ENCODE assay signal across 8 cellular contexts in the genomic region with DNA sequence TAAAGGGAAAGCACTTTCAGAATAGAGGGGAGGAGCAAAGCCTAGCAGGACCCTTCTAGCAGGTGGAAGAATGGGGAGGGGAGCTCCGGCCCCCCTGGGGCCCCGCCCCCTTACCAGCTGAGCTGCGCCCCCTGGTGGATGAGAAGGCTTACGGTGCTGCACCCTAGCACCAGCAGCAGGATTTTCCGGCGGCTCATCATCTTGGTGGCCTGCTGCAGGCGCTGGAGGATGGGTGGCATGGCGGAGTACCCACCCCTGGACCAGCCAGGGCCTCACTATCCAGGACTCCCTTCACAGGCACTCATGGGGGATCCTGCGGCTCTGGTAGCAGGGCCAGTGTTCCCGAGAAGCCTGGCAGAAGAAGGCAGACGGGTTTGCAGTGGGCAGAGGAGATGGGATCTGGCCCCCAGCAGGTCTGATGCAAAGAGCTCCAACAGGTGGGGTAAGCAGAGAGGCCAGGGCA. TPM values are rescaled to one million over a fixed set of nuclear protein-coding genes. Genes with fewer than 3 reads are reported as not detected.
DNase-seq lines count a peak whose midpoint lies in the region; ATAC-seq and TF ChIP-seq lines count a peak whose summit lies in the region.

No MANE protein-coding gene starts in this region.

- H3K27me3 Mint-ChIP-seq in activated naive CD8-positive, alpha-beta T cell treated with anti-CD3 and anti-CD28 coated beads, Interleukin-2, amount 10 ng/mL, durations not matched to agents 7 days and 5 days: peaks cover 21% of the 10 kb centered on the region

- TF ChIP-seq CTCF in uterus (IDR thresholded peaks at IDR 0.05): peak; percentile 74 to 86 (median 79)

- DNase-seq in Ammon's horn (ENCODE audit: low spot score) (peak; percentile 89), NCI-H1105 (lab: John Stamatoyannopoulos, UW) (peak; percentile 88), T-helper 1 cell (peak; percentile 67 to 83 (median 79)), cardiac septum (ENCODE audit: low spot score) (peak; percentile 88), pulmonary artery endothelial cell (ENCODE audit: low read depth, low spot score) (peak; percentile 44), uterus (peak; percentile 64 to 67)
- DNase-seq in activated naive CD8-positive, alpha-beta T cell treated with anti-CD3 and anti-CD28 coated beads, Interleukin-2, amount 10 ng/mL, durations not matched to agents 7 days and 5 days: peak; percentile 84

- no peaks in the 10 kb centered on the region for H3K36me3 Mint-ChIP-seq in activated naive CD8-positive, alpha-beta T cell treated with anti-CD3 and anti-CD28 coated beads, Interleukin-2, amount 10 ng/mL, durations not matched to agents 7 days and 5 days

- no peak overlapping the region for H3K27ac Mint-ChIP-seq in activated naive CD8-positive, alpha-beta T cell treated with anti-CD3 and anti-CD28 coated beads, Interleukin-2, amount 10 ng/mL, durations not matched to agents 7 days and 5 days

- peak overlapping the region; percentile 18 for H3K4me3 Mint-ChIP-seq in activated naive CD8-positive, alpha-beta T cell treated with anti-CD3 and anti-CD28 coated beads, Interleukin-2, amount 10 ng/mL, durations not matched to agents 7 days and 5 days

- no peaks in the 10 kb centered on the region for H3K9me3 Mint-ChIP-seq in activated naive CD8-positive, alpha-beta T cell treated with anti-CD3 and anti-CD28 coated beads, Interleukin-2, amount 10 ng/mL, durations not matched to agents 7 days and 5 days

- H3K4me1 ChIP-seq in uterus: no peaks in the 10 kb centered on the region

- H3K27ac ChIP-seq in uterus: no peak overlapping the region

- intact Hi-C loops in cardiac septum (cut with DNase I): no loop called here
- intact Hi-C loops in uterus (cut with DNase I; ENCODE audit: low total_unique reads): no loop called here

- H3K36me3 ChIP-seq in uterus: no peaks in the 10 kb centered on the region

- ATAC-seq in GM19452 (IDR thresholded peaks at IDR 0.05; ENCODE audit: unreplicated experiment): peak; percentile 58
- ATAC-seq in activated naive CD8-positive, alpha-beta T cell treated with anti-CD3 and anti-CD28 coated beads, Interleukin-2, amount 10 ng/mL, durations not matched to agents 7 days and 5 days (ENCODE audit: low read depth): peak; percentile 90

- no peaks in the 10 kb centered on the region for H3K9me3 ChIP-seq in uterus

- no peak for TF ChIP-seq POLR2A in uterus (IDR thresholded peaks at IDR 0.05)

- H3K27me3 ChIP-seq in uterus: no peaks in the 10 kb centered on the region

- H3K4me1 Mint-ChIP-seq in activated naive CD8-positive, alpha-beta T cell treated with anti-CD3 and anti-CD28 coated beads, Interleukin-2, amount 10 ng/mL, durations not matched to agents 7 days and 5 days: peaks cover 10% of the 10 kb centered on the region

- H3K4me3 ChIP-seq in uterus: no peak overlapping the region

- POLR2A ChIA-PET in activated naive CD8-positive, alpha-beta T cell treated with anti-CD3 and anti-CD28 coated beads, Interleukin-2, amount 10 ng/mL, durations not matched to agents 7 days and 5 days (lab: Charles Lee): no interaction called here

RNA-seq across cellular contexts. Expression of a gene that starts 3.8 kb away (rescaled TPM):
- total RNA-seq in activated naive CD8-positive, alpha-beta T cell treated with anti-CD3 and anti-CD28 coated beads, Interleukin-2, amount 10 ng/mL, durations not matched to agents 7 days and 5 days: under 1 TPM; 0.14 to 0.44 TPM
- 3.1 TPM for total RNA-seq in cardiac septum
- total RNA-seq in pulmonary artery endothelial cell: 0.07 and 0.14 TPM in 2 replicates
- total RNA-seq in uterus: 1 to 10 TPM in 2 of 4 donors, under 1 TPM in 1, not detected in 1; 0.26 to 2.1 (median 1.9) TPM

RNA-seq across cellular contexts. Expression of a gene that starts 7.0 kb away (rescaled TPM):
- 100 to 1,000 TPM; 231 to 246 TPM for total RNA-seq in activated naive CD8-positive, alpha-beta T cell treated with anti-CD3 and anti-CD28 coated beads, Interleukin-2, amount 10 ng/mL, durations not matched to agents 7 days and 5 days
- 85.8 TPM for total RNA-seq in cardiac septum
- 107 and 129 TPM in 2 replicates for total RNA-seq in pulmonary artery endothelial cell
- 100 to 1,000 TPM in 2 of 4 donors, 10 to 100 TPM in 2; 59.9 to 195 (median 106) TPM for total RNA-seq in uterus

RNA-seq across cellular contexts. Expression of a gene that starts 18.9 kb away (rescaled TPM):
- not detected for total RNA-seq in activated naive CD8-positive, alpha-beta T cell treated with anti-CD3 and anti-CD28 coated beads, Interleukin-2, amount 10 ng/mL, durations not matched to agents 7 days and 5 days
- total RNA-seq in cardiac septum (0.13 TPM), pulmonary artery endothelial cell (0.11 and 0.20 TPM in 2 replicates), uterus (under 1 TPM in 1 of 4 donors, not detected in 3; 0.26 TPM)

RNA-seq across cellular contexts. Expression of a gene that starts 24.9 kb away (rescaled TPM):
- 100 to 1,000 TPM; 138 to 162 TPM for total RNA-seq in activated naive CD8-positive, alpha-beta T cell treated with anti-CD3 and anti-CD28 coated beads, Interleukin-2, amount 10 ng/mL, durations not matched to agents 7 days and 5 days
- total RNA-seq in cardiac septum: 115 TPM
- 17.5 and 21.9 TPM in 2 replicates for total RNA-seq in pulmonary artery endothelial cell
- total RNA-seq in uterus: 10 to 100 TPM in 3 of 4 donors, 1 to 10 TPM in 1; 2.9 to 79.2 (median 57.2) TPM

RNA-seq across cellular contexts. Expression of a gene that starts 33.4 kb away (rescaled TPM):
- not detected for total RNA-seq in activated naive CD8-positive, alpha-beta T cell treated with anti-CD3 and anti-CD28 coated beads, Interleukin-2, amount 10 ng/mL, durations not matched to agents 7 days and 5 days
- 1.5 TPM for total RNA-seq in cardiac septum
- total RNA-seq in pulmonary artery endothelial cell: 0.26 and 0.49 TPM in 2 replicates
- total RNA-seq in uterus: under 1 TPM in 1 of 4 donors, not detected in 3; 0.59 TPM
